3 cellular contexts compared by ENCODE assay signal in genomic region chr3:139203752-139204151, GRCh38.
"Had no signal": no experiment of that assay in that cellular context is flagged by ENCODE, and none has a peak within 500 bp of the region (broad histone marks: within the 10 kb centered on the region; RNA-seq: fewer than 3 reads in every experiment).

No MANE protein-coding gene starts in this region.

- H3K4me3 ChIP-seq: GM12878 had no signal

- DNase-seq: GDM1, GF-D8 had no signal
